ENCODE assay signal across 21 cellular contexts in genomic region chrX:108022491-108023089, GRCh38. TPM values are rescaled to one million over a fixed set of nuclear protein-coding genes. Genes with fewer than 3 reads are reported as not detected.
DNase-seq lines count a peak whose midpoint lies in the region; ATAC-seq and TF ChIP-seq lines count a peak whose summit lies in the region.
"Had no signal": no experiment of that assay in that cellular context is flagged by ENCODE, and none has a peak within 500 bp of the region (broad histone marks: within the 10 kb centered on the region; RNA-seq: fewer than 3 reads in every experiment).

No MANE protein-coding gene starts in this region.

- H3K27ac Mint-ChIP-seq in activated naive CD4-positive, alpha-beta T cell treated with anti-CD3 and anti-CD28 coated beads for 36 hours = peak overlapping the region; percentile 65
- H3K27ac Mint-ChIP-seq: activated T-helper 2 cell treated with anti-CD3 and anti-CD28 coated beads, Interferon-gamma antibody, Interleukin-2, Interleukin-4, amounts not matched to agents 10 μg/mL and 5 μg/mL and 100 μg/mL, durations not matched to agents 14 hours and 24 hours and 36 hours had no signal

- peak; percentile 60 for DNase-seq in activated naive CD4-positive, alpha-beta T cell treated with anti-CD3 and anti-CD28 coated beads for 36 hours
- no peak for DNase-seq in activated naive CD4-positive, alpha-beta T cell (lab: John Stamatoyannopoulos, UW)
- no peak for DNase-seq in RWPE2 (ENCODE audit: low spot score)
- DNase-seq in dermis blood vessel endothelial cell = peak; percentile 53
- DNase-seq in stimulated activated naive CD8-positive, alpha-beta T cell treated with anti-CD3 and anti-CD28 coated beads, Interleukin-15, Interleukin-2, amounts not matched to agents 100 U/mL and 50 U/mL, for 24 hours = peak; percentile 14
- DNase-seq in cerebellar cortex (ENCODE audit: low spot score) = no peak
- no peak for DNase-seq in ascending aorta (ENCODE audit: low spot score in 2 of 2)
- DNase-seq: dorsolateral prefrontal cortex, glutamatergic neuron, KG1, left ventricle myocardium inferior, NCI-H2081, NCI-H524, occipital lobe, SW 1271 had no signal

- peaks cover 8% of the 10 kb centered on the region for H3K4me1 ChIP-seq in RWPE2 (ENCODE audit: insufficient read depth, poor library complexity, severe bottlenecking)
- no peaks in the 10 kb centered on the region for H3K4me1 ChIP-seq in ascending aorta
- H3K4me1 ChIP-seq: HAP-1, left ventricle myocardium inferior had no signal

- H3K4me3 Mint-ChIP-seq in activated naive CD4-positive, alpha-beta T cell treated with anti-CD3 and anti-CD28 coated beads for 36 hours = peak overlapping the region; percentile 35

- H3K27ac ChIP-seq in RWPE2 (ENCODE audit: poor library complexity, severe bottlenecking) = no peak overlapping the region
- H3K27ac ChIP-seq in ascending aorta = no peak overlapping the region
- H3K27ac ChIP-seq: dorsolateral prefrontal cortex, left ventricle myocardium inferior had no signal

- H3K9me3 Mint-ChIP-seq in activated naive CD4-positive, alpha-beta T cell treated with anti-CD3 and anti-CD28 coated beads for 36 hours = no peaks in the 10 kb centered on the region
- H3K9me3 Mint-ChIP-seq: activated T-helper 2 cell treated with anti-CD3 and anti-CD28 coated beads, Interferon-gamma antibody, Interleukin-2, Interleukin-4, amounts not matched to agents 10 μg/mL and 5 μg/mL and 100 μg/mL, durations not matched to agents 14 hours and 24 hours and 36 hours had no signal

- CTCF ChIA-PET in activated naive CD4-positive, alpha-beta T cell treated with anti-CD3 and anti-CD28 coated beads for 36 hours (lab: Charles Lee) = interaction anchor here (3.0 to 3.3 kb wide), 2 partner anchors 20 to 48 kb away, joined by 11 to 28 read pairs; no protein-coding TSS in a partner anchor

- intact Hi-C loops in activated naive CD4-positive, alpha-beta T cell treated with anti-CD3 and anti-CD28 coated beads for 36 hours (cut with micrococcal nuclease) = loop anchor here (1.0 to 5.0 kb wide), 3 partner anchors 8 to 195 kb away; partner anchors contain the start of gene MID2
- intact Hi-C loops in ascending aorta (cut with DNase I) = no loop called here

- no peaks in the 10 kb centered on the region for H3K36me3 Mint-ChIP-seq in activated naive CD4-positive, alpha-beta T cell treated with anti-CD3 and anti-CD28 coated beads for 36 hours (ENCODE audit: low read depth)

- TF ChIP-seq CTCF in RWPE2 (IDR thresholded peaks at IDR 0.05; ENCODE audit: poor library complexity, severe bottlenecking) (no peak), ascending aorta (IDR thresholded peaks at IDR 0.05) (no peak)

- H3K9me3 ChIP-seq in RWPE2 (ENCODE audit: severe bottlenecking) (no peaks in the 10 kb centered on the region), ascending aorta (no peaks in the 10 kb centered on the region)
- H3K9me3 ChIP-seq: HAP-1, left ventricle myocardium inferior had no signal

- no peaks in the 10 kb centered on the region for H3K27me3 Mint-ChIP-seq in activated naive CD4-positive, alpha-beta T cell treated with anti-CD3 and anti-CD28 coated beads for 36 hours (ENCODE audit: low read depth)

- ATAC-seq in RWPE2 (ENCODE audit: low read depth) (peak; percentile 44; the same call in 2 of the 3 replicates), GM21515 (IDR thresholded peaks at IDR 0.05; ENCODE audit: unreplicated experiment) (no peak)
- ATAC-seq in stimulated activated naive CD8-positive, alpha-beta T cell treated with anti-CD3 and anti-CD28 coated beads, Interleukin-15, Interleukin-2, amounts not matched to agents 100 U/mL and 50 U/mL, for 24 hours = peak; percentile 75
- ATAC-seq: esophagus mucosa had no signal

- H3K4me3 ChIP-seq in RWPE2 (ENCODE audit: severe bottlenecking) (no peak overlapping the region), ascending aorta (no peak overlapping the region)
- H3K4me3 ChIP-seq: dorsolateral prefrontal cortex, HAP-1, left ventricle myocardium inferior had no signal

- H3K27me3 ChIP-seq in RWPE2 (ENCODE audit: insufficient read depth, poor library complexity, severe bottlenecking) (no peaks in the 10 kb centered on the region), ascending aorta (no peaks in the 10 kb centered on the region)

- H3K36me3 ChIP-seq in RWPE2 (ENCODE audit: low read depth) (no peaks in the 10 kb centered on the region), ascending aorta (no peaks in the 10 kb centered on the region)
- H3K36me3 ChIP-seq: HAP-1, left ventricle myocardium inferior had no signal

- peaks cover 68% of the 10 kb centered on the region for H3K4me1 Mint-ChIP-seq in activated naive CD4-positive, alpha-beta T cell treated with anti-CD3 and anti-CD28 coated beads for 36 hours (ENCODE audit: low read depth)

RNA-seq across cellular contexts. Expression of gene VSIG1, which starts 22.3 kb away (rescaled TPM):
- total RNA-seq in activated naive CD4-positive, alpha-beta T cell treated with anti-CD3 and anti-CD28 coated beads for 36 hours = 1 to 10 TPM; 1.6 to 2.4 TPM
- 0.51 and 0.65 TPM in 2 replicates for total RNA-seq in dermis blood vessel endothelial cell
- 2.9 TPM for total RNA-seq in ascending aorta
- total RNA-seq: left ventricle myocardium inferior, occipital lobe had no signal

RNA-seq across cellular contexts. Expression of gene TEX13B, which starts 40.4 kb away (rescaled TPM):
- total RNA-seq in activated naive CD4-positive, alpha-beta T cell treated with anti-CD3 and anti-CD28 coated beads for 36 hours = not detected
- total RNA-seq in dermis blood vessel endothelial cell = not detected in 2 replicates
- total RNA-seq in ascending aorta = not detected
- total RNA-seq: activated T-helper 2 cell treated with anti-CD3 and anti-CD28 coated beads, Interferon-gamma antibody, Interleukin-2, Interleukin-4, amounts not matched to agents 10 μg/mL and 5 μg/mL and 100 μg/mL, durations not matched to agents 14 hours and 24 hours and 36 hours; Daoy; dorsolateral prefrontal cortex; esophagus mucosa; left ventricle myocardium inferior; occipital lobe; ureter had no signal

Comparison
In these comparisons a context has a peak if more than half of its experiments do, and no peak if none do; other contexts are left out.
1. DNase-seq: peak in activated naive CD4-positive, alpha-beta T cell treated with anti-CD3 and anti-CD28 coated beads for 36 hours (single experiment), dermis blood vessel endothelial cell (single experiment) and stimulated activated naive CD8-positive, alpha-beta T cell treated with anti-CD3 and anti-CD28 coated beads, Interleukin-15, Interleukin-2, amounts not matched to agents 100 U/mL and 50 U/mL, for 24 hours (single experiment); none in activated naive CD4-positive, alpha-beta T cell (0 of 4), RWPE2 (single experiment), cerebellar cortex (single experiment) and ascending aorta (0 of 2).